In the genomic region with DNA sequence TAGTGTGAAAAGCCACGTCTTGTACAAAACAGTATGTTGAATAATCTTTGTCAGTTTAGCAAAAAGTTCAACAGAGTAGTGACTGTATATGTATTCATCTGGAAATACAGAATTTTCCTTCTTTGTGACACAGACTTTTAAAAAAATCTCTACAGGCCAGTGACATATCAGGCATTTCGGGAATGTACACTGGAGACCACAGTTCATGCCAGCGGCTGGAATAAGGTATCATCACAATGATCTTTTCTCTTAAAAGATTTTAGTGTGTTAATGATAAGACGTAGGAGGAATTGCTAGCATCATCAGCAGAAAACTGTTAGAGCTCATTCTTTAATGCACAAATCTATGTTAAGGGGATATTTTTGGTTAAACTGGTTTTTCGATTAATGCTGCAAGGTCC, we compare ENCODE assay signal across 25 cellular contexts. TPM values are rescaled to one million over a fixed set of nuclear protein-coding genes. Genes with fewer than 3 reads are reported as not detected.
DNase-seq lines count a peak whose midpoint lies in the region; ATAC-seq, FAIRE-seq and TF ChIP-seq lines count a peak whose summit lies in the region.
"Had no signal": no experiment of that assay in that cellular context is flagged by ENCODE, and none has a peak within 500 bp of the region (broad histone marks: within the 10 kb centered on the region; RNA-seq: fewer than 3 reads in every experiment).

No MANE protein-coding gene starts in this region.

- no peak for ATAC-seq in HG03571 (IDR thresholded peaks at IDR 0.05; ENCODE audit: unreplicated experiment)
- ATAC-seq in HG02610 (IDR thresholded peaks at IDR 0.05; ENCODE audit: unreplicated experiment), result no peak
- ATAC-seq: PC-3 had no signal

- H3K27me3 ChIP-seq in GM23248 (replicated peaks; ENCODE audit: insufficient read depth) (no peaks in the 10 kb centered on the region), astrocyte (ENCODE audit: insufficient read depth, low read length) (no peaks in the 10 kb centered on the region)
- H3K27me3 ChIP-seq: SJSA1 had no signal

- peaks cover 4% of the 10 kb centered on the region for H3K36me3 Mint-ChIP-seq in astrocyte (ENCODE audit: low read depth, unreplicated experiment)

- 86 to 92% methylated on average over 5 of the region's 5 CpGs for WGBS in GM23248 (ENCODE audit: low coverage in 1 of 2, low lambda C conversion rate in 2 of 2, missing lambda C conversion rate in 2 of 2), 2 experiments

- peaks cover 8% of the 10 kb centered on the region for H3K36me3 ChIP-seq in GM23248 (ENCODE audit: low read depth)
- H3K36me3 ChIP-seq in astrocyte (ENCODE audit: insufficient read depth, low read length), result peaks cover 7% of the 10 kb centered on the region

- H3K4me3 ChIP-seq in GM23248 (no peak overlapping the region), astrocyte (ENCODE audit: insufficient read depth, low read depth, low read length) (no peak overlapping the region)
- H3K4me3 ChIP-seq: SJSA1 had no signal

- TF ChIP-seq CTCF in astrocyte (IDR thresholded peaks at IDR 0.05; ENCODE audit: insufficient read depth, low read depth, low read length), result no peak

- no peaks in the 10 kb centered on the region for H3K9me3 Mint-ChIP-seq in astrocyte (ENCODE audit: unreplicated experiment)
- H3K9me3 Mint-ChIP-seq: CD4-positive, alpha-beta memory T cell had no signal

- H3K27me3 Mint-ChIP-seq in astrocyte (ENCODE audit: low read depth, unreplicated experiment), result no peaks in the 10 kb centered on the region
- H3K27me3 Mint-ChIP-seq: CD4-positive, alpha-beta memory T cell had no signal

- H3K79me2 ChIP-seq in GM23248 (ENCODE audit: insufficient read depth) (peaks cover 9% of the 10 kb centered on the region), astrocyte (ENCODE audit: insufficient read depth, low read length) (peaks cover 8% of the 10 kb centered on the region)

- H3F3A ChIP-seq in GM23248 (ENCODE audit: insufficient read depth), result peaks cover 8% of the 10 kb centered on the region; the same call in 1 of the 2 replicates

- H3K9me2 ChIP-seq in GM23248 (ENCODE audit: insufficient read depth), result no peaks in the 10 kb centered on the region

- H3K4me3 Mint-ChIP-seq in astrocyte (ENCODE audit: unreplicated experiment), result no peak overlapping the region
- H3K4me3 Mint-ChIP-seq: CD4-positive, alpha-beta memory T cell had no signal

- H4K20me1 ChIP-seq in GM23248 (ENCODE audit: insufficient read depth), result no peaks in the 10 kb centered on the region
- H4K20me1 ChIP-seq in astrocyte (ENCODE audit: insufficient read depth, low read length), result peaks cover 8% of the 10 kb centered on the region

- H3K9ac ChIP-seq in GM23248 (no peak overlapping the region), astrocyte (ENCODE audit: low read length) (no peak overlapping the region)

- H3K9me3 ChIP-seq in GM23248 (ENCODE audit: low read depth), result no peaks in the 10 kb centered on the region
- H3K9me3 ChIP-seq in astrocyte (ENCODE audit: insufficient read depth, low read depth, low read length), result no peaks in the 10 kb centered on the region
- H3K9me3 ChIP-seq: Caco-2, SJSA1 had no signal

- H3K27ac ChIP-seq in GM23248 (no peak overlapping the region), astrocyte (ENCODE audit: low read depth, low read length) (no peak overlapping the region)
- H3K27ac ChIP-seq: SJSA1 had no signal

- DNase-seq in GM23248 (peak; percentile 40), astrocyte (ENCODE audit: low read depth) (no peak), foreskin melanocyte (peak; percentile 79), NCI-H526 (lab: John Stamatoyannopoulos, UW) (no peak), T1000 (lab: John Stamatoyannopoulos, UW) (no peak)
- DNase-seq: C1 segment of cervical spinal cord; Caco-2; CD4-positive, alpha-beta memory T cell; GF-D8; KBM-7; NCI-H1105 treated with DMSO at 0.1 percent for 48 hours; NCI-H146; NCI-H1930; NCI-H2107; NCI-H446; NCI-H524 treated with DMSO at 0.1 percent for 48 hours; NCI-H82; NK-92 treated with Interleukin-12 subunit alpha and Interleukin-12 subunit beta, amount 100 ng/mL, for 24 hours; PC-3; Right ventricle myocardium superior had no signal

- H3K4me2 ChIP-seq in GM23248 (ENCODE audit: unreplicated experiment), result no peak overlapping the region
- no peak overlapping the region for H3K4me2 ChIP-seq in astrocyte (ENCODE audit: low read length)

- H3K4me1 ChIP-seq in GM23248 (ENCODE audit: insufficient read depth) (no peaks in the 10 kb centered on the region; the same call in 1 of the 2 replicates), astrocyte (ENCODE audit: insufficient read depth, low read length) (no peaks in the 10 kb centered on the region)
- H3K4me1 ChIP-seq: Caco-2 had no signal

- in situ Hi-C loops in GM23248 (cut with MboI), result no loop called here

- H3K4me1 Mint-ChIP-seq in astrocyte (ENCODE audit: low read depth, unreplicated experiment), result peaks cover 16% of the 10 kb centered on the region

- no peak overlapping the region for H2AFZ ChIP-seq in GM23248
- H2AFZ ChIP-seq in astrocyte (ENCODE audit: low read depth, low read length), result no peak overlapping the region

- FAIRE-seq in astrocyte (lab: Jason Lieb, UNC), result no peak
- FAIRE-seq: H54, HTR-8/SVneo had no signal

- peak overlapping the region; percentile 41 for H3K27ac Mint-ChIP-seq in astrocyte (ENCODE audit: unreplicated experiment)

RNA-seq across cellular contexts. Expression of a gene that starts 57.4 kb away (rescaled TPM):
- total RNA-seq in GM23248 (2014; rRNA removed; shearing (Covaris generic)), result 71.9 and 74.1 TPM in 2 replicates
- polyA plus RNA-seq in GM23248 (2016; fragmentation: Nextera tagmentation; extraction: Ambion mirVana), result 43.0 and 44.9 TPM in 2 replicates
- total RNA-seq in astrocyte, result 69.0 and 74.0 TPM in 2 replicates

Comparison
In these comparisons a context has a peak if more than half of its experiments do, and no peak if none do; other contexts are left out.
1. DNase-seq: peak in GM23248 (single experiment) and foreskin melanocyte (single experiment); none in astrocyte (single experiment), NCI-H526 (0 of 2) and T1000 (single experiment).